ENCODE assay signal across 34 cellular contexts in the genomic region with DNA sequence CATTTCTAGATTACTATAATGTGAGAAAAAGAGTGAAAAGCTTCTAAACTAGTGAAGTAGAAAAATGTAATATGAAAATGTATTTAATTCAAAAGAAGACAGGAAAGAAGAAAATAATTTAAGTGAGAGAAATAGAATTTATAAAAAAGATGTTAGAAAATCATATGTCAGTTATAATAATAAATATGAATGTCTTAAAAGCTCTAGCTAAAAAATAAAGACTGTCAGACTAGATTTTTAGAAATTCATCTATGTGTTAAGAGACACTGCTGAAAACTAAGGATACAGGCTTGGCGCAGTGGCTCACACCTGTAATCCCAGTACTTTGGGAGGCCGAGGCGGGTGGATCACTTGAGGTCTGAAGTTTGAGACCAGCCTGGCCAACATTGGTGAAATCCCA. TPM values are rescaled to one million over a fixed set of nuclear protein-coding genes. Genes with fewer than 3 reads are reported as not detected.
DNase-seq lines count a peak whose midpoint lies in the region; ATAC-seq, FAIRE-seq and TF ChIP-seq lines count a peak whose summit lies in the region.
"Had no signal": no experiment of that assay in that cellular context is flagged by ENCODE, and none has a peak within 500 bp of the region (broad histone marks: within the 10 kb centered on the region; RNA-seq: fewer than 3 reads in every experiment).

No MANE protein-coding gene starts in this region.

- H3K4me1 Mint-ChIP-seq in activated CD4-positive, alpha-beta T cell treated with anti-CD3 and anti-CD28 coated beads, Interleukin-2, amount 10 ng/mL, durations not matched to agents 24 days and 14 days = no peaks in the 10 kb centered on the region
- H3K4me1 Mint-ChIP-seq: B cell; CD14-positive monocyte; CD4-positive, CD25-positive, alpha-beta regulatory T cell; CD8-positive, alpha-beta memory T cell had no signal

- peaks cover 0 to 1% of the 10 kb centered on the region in 2 experiments; a peak in 1 of 5 replicates for H3K27me3 ChIP-seq in K562 (ENCODE audit: control insufficient read depth in 2 of 2, insufficient read depth in 2 of 2, low read length in 2 of 2)
- H3K27me3 ChIP-seq: BE2C; BLaER1; BLaER1 treated with 17β-estradiol and CSF1 and Interleukin-3, amounts not matched to agents 10 nM and 100 nM had no signal

- no peaks in the 10 kb centered on the region for H4K20me1 ChIP-seq in K562 (replicated peaks; ENCODE audit: control insufficient read depth, insufficient read depth, low read length)
- H4K20me1 ChIP-seq: BLaER1; BLaER1 treated with 17β-estradiol and CSF1 and Interleukin-3, amounts not matched to agents 10 nM and 100 nM had no signal

- TF ChIP-seq EP300 in K562 (IDR thresholded peaks at IDR 0.05; ENCODE audit: low read length) = no peak

- H3K27ac Mint-ChIP-seq in activated CD4-positive, alpha-beta T cell treated with anti-CD3 and anti-CD28 coated beads, Interleukin-2, amount 10 ng/mL, durations not matched to agents 24 days and 14 days = no peak overlapping the region
- H3K27ac Mint-ChIP-seq: B cell; CD14-positive monocyte; CD4-positive, alpha-beta T cell; CD4-positive, CD25-positive, alpha-beta regulatory T cell; CD8-positive, alpha-beta memory T cell; CD8-positive, alpha-beta T cell had no signal

- H3K9me1 ChIP-seq in K562 (ENCODE audit: control insufficient read depth, insufficient read depth, low read length) = no peaks in the 10 kb centered on the region

- peak; percentile 9 for DNase-seq in activated CD4-positive, alpha-beta T cell treated with anti-CD3 and anti-CD28 coated beads, Interleukin-2, amount 10 ng/mL, durations not matched to agents 24 days and 14 days
- no peak for DNase-seq in activated CD4-positive, alpha-beta T cell treated with anti-CD3 and anti-CD28 coated beads for 4 hours
- DNase-seq in K562 (ENCODE audit: extremely low read depth in 1 of 4, low spot score in 3 of 4) = no peak
- no peak for DNase-seq in NCI-H526 treated with DMSO at 0.1 percent for 48 hours (lab: John Stamatoyannopoulos, UW)
- no peak for DNase-seq in activated T-cell treated with anti-CD3 and anti-CD28 coated beads for 4 hours
- DNase-seq: 8988T; ACHN; AML-193; BE2C; C1 segment of cervical spinal cord; Caco-2; Calu3; CD4-positive, alpha-beta memory T cell; CD4-positive, alpha-beta T cell; CD4-positive, CD25-positive, alpha-beta regulatory T cell; CD8-positive, alpha-beta memory T cell; CD8-positive, alpha-beta T cell; COR-L47; DMS 273 treated with DMSO at 0.1 percent for 48 hours; DMS153; DMS53; DMS79; DMS79 treated with DMSO at 0.1 percent for 48 hours; DND-41; EL had no signal

- no peaks in the 10 kb centered on the region for H3K36me3 Mint-ChIP-seq in activated CD4-positive, alpha-beta T cell treated with anti-CD3 and anti-CD28 coated beads, Interleukin-2, amount 10 ng/mL, durations not matched to agents 24 days and 14 days (ENCODE audit: low read depth)
- H3K36me3 Mint-ChIP-seq: CD14-positive monocyte; CD4-positive, alpha-beta memory T cell; CD4-positive, CD25-positive, alpha-beta regulatory T cell; CD8-positive, alpha-beta memory T cell; CD8-positive, alpha-beta T cell had no signal

- in situ Hi-C loops in K562 (cut with MboI) = no loop called here

- POLR2A ChIA-PET in K562 (lab: Yijun Ruan, JAX) = no interaction called here

- ATAC-seq in K562 = no peak
- ATAC-seq: A549; CD8-positive, alpha-beta T cell had no signal

- H3K9me3 Mint-ChIP-seq in activated CD4-positive, alpha-beta T cell treated with anti-CD3 and anti-CD28 coated beads, Interleukin-2, amount 10 ng/mL, durations not matched to agents 24 days and 14 days = no peaks in the 10 kb centered on the region

- no peaks in the 10 kb centered on the region for H3K4me1 ChIP-seq in K562 (replicated peaks in 1 of 2; ENCODE audit: control insufficient read depth in 2 of 2, insufficient read depth in 2 of 2, low read length in 2 of 2)
- H3K4me1 ChIP-seq: A549; BE2C; BLaER1; BLaER1 treated with 17β-estradiol and CSF1 and Interleukin-3, amounts not matched to agents 10 nM and 100 nM; Caco-2 had no signal

- no peak for TF ChIP-seq POLR2A in K562 (conservative IDR thresholded peaks at IDR 0.05)

- peak; percentile 63 for FAIRE-seq in A204.1 (lab: Jason Lieb, UNC)
- FAIRE-seq in K562 (lab: Jason Lieb, UNC) = no peak
- FAIRE-seq: A549, D721Med had no signal

- H3K27ac ChIP-seq in K562 (ENCODE audit: extremely low read depth, low read depth, low read length) = no peak overlapping the region
- H3K27ac ChIP-seq: 22Rv1; A549; BLaER1; BLaER1 treated with 17β-estradiol and CSF1 and Interleukin-3, amounts not matched to agents 10 nM and 100 nM; C4-2B had no signal

- no peaks in the 10 kb centered on the region for H3K36me3 ChIP-seq in K562 (ENCODE audit: control insufficient read depth, insufficient read depth, low read length)
- H3K36me3 ChIP-seq: BE2C; BLaER1; BLaER1 treated with 17β-estradiol and CSF1 and Interleukin-3, amounts not matched to agents 10 nM and 100 nM had no signal

- H3K4me3 ChIP-seq in K562 = no peak overlapping the region
- H3K4me3 ChIP-seq: A549; BLaER1; BLaER1 treated with 17β-estradiol and CSF1 and Interleukin-3, amounts not matched to agents 10 nM and 100 nM had no signal

- TF ChIP-seq RAD21 in K562 (CRISPR knock-in tag; conservative IDR thresholded peaks at IDR 0.05 in 1 of 2, IDR thresholded peaks at IDR 0.05 in 1 of 2) = no peak

- H3K27me3 Mint-ChIP-seq in activated CD4-positive, alpha-beta T cell treated with anti-CD3 and anti-CD28 coated beads, Interleukin-2, amount 10 ng/mL, durations not matched to agents 24 days and 14 days = peaks cover 3% of the 10 kb centered on the region
- H3K27me3 Mint-ChIP-seq: B cell had no signal

- WGBS in K562 (ENCODE audit: insufficient coverage, low coverage, missing lambda C conversion rate) = 0% methylated on average over 3 of the region's 3 CpGs

- no peak overlapping the region for H3K4me2 ChIP-seq in K562 (ENCODE audit: insufficient read depth, low read length)
- H3K4me2 ChIP-seq: A549; BLaER1; BLaER1 treated with 17β-estradiol and CSF1 and Interleukin-3, amounts not matched to agents 10 nM and 100 nM had no signal

- intact Hi-C loops in activated CD4-positive, alpha-beta T cell treated with anti-CD3 and anti-CD28 coated beads, Interleukin-2, amount 10 ng/mL, durations not matched to agents 24 days and 14 days (cut with micrococcal nuclease) = no loop called here
- intact Hi-C loops in K562 (cut with micrococcal nuclease) = no loop called here

- no TSS peak for BruUV-seq in K562 (replicated peaks; lab: Mats Ljungman, UMichigan)

- no peak for TF ChIP-seq CTCF in K562 (IDR thresholded peaks at IDR 0.05 in 2 of 3, conservative IDR thresholded peaks at IDR 0.05 in 1 of 3; ENCODE audit: insufficient read depth in 2 of 3, low read depth in 1 of 3, low read length in 3 of 3)

- no peak overlapping the region for H2AFZ ChIP-seq in K562 (ENCODE audit: low read depth, low read length)

- no peaks in the 10 kb centered on the region for H3K9me3 ChIP-seq in K562 (replicated peaks; ENCODE audit: control insufficient read depth, insufficient read depth, low read depth, low read length)
- H3K9me3 ChIP-seq: A549, BE2C, Caco-2 had no signal

- CTCF ChIA-PET in K562 (lab: Yijun Ruan, JAX; ENCODE audit: low intra/inter-chr PET ratio) = no interaction called here

- H3K79me2 ChIP-seq in K562 (ENCODE audit: control insufficient read depth, insufficient read depth, low read length) = no peaks in the 10 kb centered on the region

- no peak overlapping the region for H3K9ac ChIP-seq in K562 (ENCODE audit: insufficient read depth in 1 of 2, low read depth in 2 of 2, low read length in 2 of 2)
- H3K9ac ChIP-seq: BLaER1; BLaER1 treated with 17β-estradiol and CSF1 and Interleukin-3, amounts not matched to agents 10 nM and 100 nM had no signal

- no peak overlapping the region for H3K4me3 Mint-ChIP-seq in activated CD4-positive, alpha-beta T cell treated with anti-CD3 and anti-CD28 coated beads, Interleukin-2, amount 10 ng/mL, durations not matched to agents 24 days and 14 days
- H3K4me3 Mint-ChIP-seq: B cell; CD14-positive monocyte; CD4-positive, alpha-beta memory T cell; CD4-positive, alpha-beta T cell; CD4-positive, CD25-positive, alpha-beta regulatory T cell; CD8-positive, alpha-beta memory T cell; CD8-positive, alpha-beta T cell had no signal

TF ChIP-seq in K562, 482 proteins besides CTCF, POLR2A, EP300 and RAD21 (continues in another document):
- TF ChIP-seq ZNF507 (tag; conservative IDR thresholded peaks at IDR 0.05) (peak; percentile 94), GTF2E2 (tag; IDR thresholded peaks at IDR 0.05) (no peak), BRCA1 (IDR thresholded peaks at IDR 0.05) (no peak), BRCA1 (CRISPR knock-in tag; IDR thresholded peaks at IDR 0.05) (no peak)
- TF ChIP-seq, protein P1, sequence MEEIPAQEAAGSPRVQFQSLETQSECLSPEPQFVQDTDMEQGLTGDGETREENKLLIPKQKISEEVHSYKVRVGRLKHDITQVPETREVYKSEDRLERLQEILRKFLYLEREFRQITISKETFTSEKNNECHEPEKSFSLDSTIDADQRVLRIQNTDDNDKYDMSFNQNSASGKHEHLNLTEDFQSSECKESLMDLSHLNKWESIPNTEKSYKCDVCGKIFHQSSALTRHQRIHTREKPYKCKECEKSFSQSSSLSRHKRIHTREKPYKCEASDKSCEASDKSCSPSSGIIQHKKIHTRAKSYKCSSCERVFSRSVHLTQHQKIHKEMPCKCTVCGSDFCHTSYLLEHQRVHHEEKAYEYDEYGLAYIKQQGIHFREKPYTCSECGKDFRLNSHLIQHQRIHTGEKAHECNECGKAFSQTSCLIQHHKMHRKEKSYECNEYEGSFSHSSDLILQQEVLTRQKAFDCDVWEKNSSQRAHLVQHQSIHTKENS (CRISPR knock-in tag; IDR thresholded peaks at IDR 0.05) = no peak

RNA-seq across cellular contexts. Expression of a gene that starts 37.3 kb away (rescaled TPM):
- 7.6 and 7.8 TPM in 2 replicates for total RNA-seq in activated CD4-positive, alpha-beta T cell treated with anti-CD3 and anti-CD28 coated beads, Interleukin-2, amount 10 ng/mL, durations not matched to agents 24 days and 14 days
- 20.7 and 22.7 TPM in 2 replicates for total RNA-seq in K562 (2011; cell fraction: chromatin; rRNA removed; ENCODE audit: low replicate concordance)
- total RNA-seq in K562 (2011; cell fraction: nucleolus; rRNA removed) = 13.6 and 15.0 TPM in 2 replicates
- total RNA-seq in K562 (2011; cell fraction: nucleoplasm; rRNA removed) = 17.8 and 20.5 TPM in 2 replicates
- 5.9 and 9.2 TPM in 2 replicates for total RNA-seq in K562 (2014; rRNA removed)
- total RNA-seq in K562 (2014; rRNA removed; fragmentation: Illumina TruSeq; extraction: Trizol) = 9.3 and 10.4 TPM in 2 replicates
- total RNA-seq in K562 (2015; rRNA removed; fragmentation: Illumina TruSeq; extraction: Trizol) = 9.4 and 10.3 TPM in 2 replicates
- 12.7 and 12.9 TPM in 2 replicates for total RNA-seq in K562 (2021)
- polyA plus RNA-seq in K562 (2011; rRNA removed) = 8.6 and 9.6 TPM in 2 replicates
- polyA plus RNA-seq in K562 (2011; cell fraction: cytosol; rRNA removed) = 10.2 and 10.6 TPM in 2 replicates
- polyA plus RNA-seq in K562 (2011; cell fraction: nucleus; rRNA removed) = 8.4 and 10.9 TPM in 2 replicates
- polyA plus RNA-seq in K562 (2012) = 8.2 and 9.1 TPM in 2 replicates
- 11.1 and 12.8 TPM in 2 replicates for polyA plus RNA-seq in K562 (2014; fragmentation: Illumina TruSeq; extraction: Trizol)
- polyA plus RNA-seq in K562 (2014; fragmentation: Nextera tagmentation; extraction: Ambion mirVana) = 1 to 10 TPM in 1 of 2 experiments, under 1 TPM in 1; 0.90 to 1.2 TPM
- 6.0 and 10.2 TPM in 2 replicates for polyA plus RNA-seq in K562 (2014; rRNA removed)
- 10.1 and 10.6 TPM in 2 replicates for polyA minus RNA-seq in K562 (2011; rRNA and poly(A)+ RNA removed)
- polyA minus RNA-seq in K562 (2011; cell fraction: cytosol; rRNA and poly(A)+ RNA removed) = 4.4 and 7.1 TPM in 2 replicates
- polyA minus RNA-seq in K562 (2011; cell fraction: nucleus; rRNA and poly(A)+ RNA removed) = 4.0 and 9.1 TPM in 2 replicates
